ENCODE assay signal across 15 cellular contexts in the genomic region with DNA sequence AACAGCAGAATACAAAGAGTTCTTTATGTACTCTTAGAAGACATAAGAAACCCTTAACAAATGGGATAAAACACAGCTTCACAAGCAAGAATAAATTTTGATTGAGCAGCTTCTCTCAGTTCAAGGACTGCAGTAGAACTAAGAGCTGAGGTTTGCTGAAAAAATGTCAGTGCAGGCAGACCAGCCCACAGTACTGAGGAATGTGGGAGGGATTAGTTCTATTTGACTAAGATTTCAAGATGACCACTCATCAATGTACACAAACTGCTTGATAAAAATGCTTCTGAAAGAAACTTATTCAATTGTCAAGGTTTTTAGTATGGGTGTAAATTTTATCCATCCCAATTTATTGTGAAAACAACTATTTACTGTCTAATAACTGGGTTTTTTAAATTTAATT.
DNase-seq lines count a peak whose midpoint lies in the region; ATAC-seq, FAIRE-seq and TF ChIP-seq lines count a peak whose summit lies in the region.
"Had no signal": no experiment of that assay in that cellular context is flagged by ENCODE, and none has a peak within 500 bp of the region (broad histone marks: within the 10 kb centered on the region; RNA-seq: fewer than 3 reads in every experiment).

No MANE protein-coding gene starts in this region.

- H2AK9ac ChIP-seq in IMR-90 (replicated peaks; ENCODE audit: low read depth, low read length, poor library complexity), result no peak overlapping the region

- intact Hi-C loops in IMR-90 (cut with micrococcal nuclease) (no loop called here), A673 (cut with micrococcal nuclease; ENCODE audit: unreplicated experiment) (no loop called here)

- no peak overlapping the region for H2AK5ac ChIP-seq in IMR-90 (ENCODE audit: low read depth, low read length)

- H4K91ac ChIP-seq in IMR-90 (ENCODE audit: insufficient read depth, low read depth, low read length), result no peak overlapping the region

- no peak overlapping the region for H3K14ac ChIP-seq in IMR-90 (replicated peaks; ENCODE audit: low read depth, low read length)

- H3K9me3 ChIP-seq in IMR-90 (ENCODE audit: control insufficient read depth, insufficient read depth, low read length) (no peaks in the 10 kb centered on the region), mesodermal cell (ENCODE audit: control insufficient read depth, low read length) (no peaks in the 10 kb centered on the region), A673 (ENCODE audit: low read depth, low read length, poor library complexity, severe bottlenecking) (no peaks in the 10 kb centered on the region)

- in situ Hi-C loops in IMR-90 (cut with MboI; ENCODE audit: low sequenced_read_pairs), result no loop called here

- no peak overlapping the region for H3K4me2 ChIP-seq in IMR-90 (ENCODE audit: low read depth, low read length)

- H3K9me1 ChIP-seq in IMR-90 (ENCODE audit: insufficient read depth, low read length), result no peaks in the 10 kb centered on the region

- BruUV-seq in IMR-90 (replicated peaks; lab: Mats Ljungman, UMichigan) (no TSS peak), A673 (replicated peaks; lab: Mats Ljungman, UMichigan) (no TSS peak)

- H2BK120ac ChIP-seq in IMR-90 (ENCODE audit: low read depth, low read length), result no peak overlapping the region

- no peaks in the 10 kb centered on the region for H4K20me1 ChIP-seq in IMR-90 (ENCODE audit: insufficient read depth, low read length)

- no peak overlapping the region for H4K8ac ChIP-seq in IMR-90 (ENCODE audit: low read depth in 2 of 2, low read length in 2 of 2)

- no peak for TF ChIP-seq CTCF in AG10803 (conservative IDR thresholded peaks at IDR 0.05; ENCODE audit: low read length)
- TF ChIP-seq CTCF in IMR-90 (conservative IDR thresholded peaks at IDR 0.05; ENCODE audit: low read depth, low read length), result no peak
- TF ChIP-seq CTCF in bronchial epithelial cell (IDR thresholded peaks at IDR 0.05; ENCODE audit: insufficient read depth, low read length, severe bottlenecking), result no peak
- no peak for TF ChIP-seq CTCF in A673 (conservative IDR thresholded peaks at IDR 0.05; ENCODE audit: low read depth, low read length)

- DNase-seq in AG10803 (ENCODE audit: low read depth), result peak; percentile 26
- peak; percentile 36 for DNase-seq in IMR-90
- peak; percentile 30 for DNase-seq in bronchial epithelial cell (ENCODE audit: low read depth)
- no peak for DNase-seq in A673 (ENCODE audit: low spot score)
- DNase-seq in NCI-H526 (lab: John Stamatoyannopoulos, UW), result no peak
- DNase-seq: activated CD4-positive, alpha-beta memory T cell treated with anti-CD3 and anti-CD28 coated beads for 36 hours; C1 segment of cervical spinal cord; foreskin keratinocyte; NCI-H2107 had no signal

- H3K27ac ChIP-seq in IMR-90 (ENCODE audit: insufficient read depth, low read length) (no peak overlapping the region), mesodermal cell (ENCODE audit: low read depth, low read length, severe bottlenecking) (peak overlapping the region; percentile 5), A673 (ENCODE audit: low read depth, low read length, poor library complexity, severe bottlenecking) (no peak overlapping the region)
- H3K27ac ChIP-seq: foreskin keratinocyte, SK-N-MC had no signal

- H3K4me1 ChIP-seq in IMR-90 (ENCODE audit: control insufficient read depth, insufficient read depth, low read length) (no peaks in the 10 kb centered on the region), mesodermal cell (ENCODE audit: control insufficient read depth, insufficient read depth, low read length, poor library complexity, severe bottlenecking) (peaks cover 8% of the 10 kb centered on the region), A673 (ENCODE audit: insufficient read depth, low read length, poor library complexity, severe bottlenecking) (no peaks in the 10 kb centered on the region)
- H3K4me1 ChIP-seq: foreskin keratinocyte had no signal

- H2AFZ ChIP-seq in IMR-90 (replicated peaks; ENCODE audit: low read length, poor library complexity), result no peak overlapping the region

- no peak overlapping the region for H2BK5ac ChIP-seq in IMR-90 (ENCODE audit: low read depth, low read length, poor library complexity, severe bottlenecking)

- dilution Hi-C loops in IMR-90 (cut with HindIII; ENCODE audit: low sequenced_read_pairs, unreplicated experiment), result no loop called here

- H4K5ac ChIP-seq in IMR-90 (ENCODE audit: low read depth, low read length), result no peak overlapping the region

- H3K27me3 ChIP-seq in IMR-90 (ENCODE audit: control insufficient read depth, insufficient read depth, low read length) (no peaks in the 10 kb centered on the region), bronchial epithelial cell (ENCODE audit: control insufficient read depth, insufficient read depth, low read length) (no peaks in the 10 kb centered on the region), A673 (replicated peaks; ENCODE audit: insufficient read depth, low read depth, low read length, poor library complexity) (no peaks in the 10 kb centered on the region)
- H3K27me3 ChIP-seq: foreskin keratinocyte had no signal

- ATAC-seq in IMR-90 (ENCODE audit: low read depth) (peak; percentile 92), GM18502 (IDR thresholded peaks at IDR 0.05; ENCODE audit: poor library complexity, unreplicated experiment) (no peak), GM21528 (IDR thresholded peaks at IDR 0.05; ENCODE audit: low FRiP score, unreplicated experiment) (no peak)
- ATAC-seq: activated T-helper 17 cell treated with anti-CD3 and anti-CD28 coated beads, Interleukin-2, amount 50 U/mL, for 72 hours; foreskin keratinocyte had no signal

- no peak for FAIRE-seq in bronchial epithelial cell (lab: Jason Lieb, UNC)
- FAIRE-seq: GM12891 had no signal

- H3K9ac ChIP-seq in IMR-90 (ENCODE audit: low read depth, low read length), result no peak overlapping the region

- H3K4me3 ChIP-seq in AG10803 (ENCODE audit: low read length) (no peak overlapping the region), IMR-90 (ENCODE audit: insufficient read depth, low read depth, low read length) (no peak overlapping the region), bronchial epithelial cell (ENCODE audit: low read depth, low read length) (no peak overlapping the region), mesodermal cell (ENCODE audit: extremely low read depth, insufficient read depth, low read length, poor library complexity, severe bottlenecking) (no peak overlapping the region), A673 (ENCODE audit: low read depth, low read length, poor library complexity, severe bottlenecking) (no peak overlapping the region)
- H3K4me3 ChIP-seq: SK-N-MC had no signal

- no peak for TF ChIP-seq RAD21 in IMR-90 (IDR thresholded peaks at IDR 0.05; ENCODE audit: low read length)

- CTCF ChIA-PET in IMR-90 (lab: Yijun Ruan, JAX) (no interaction called here), A673 (lab: Charles Lee) (no interaction called here)

- H3K4ac ChIP-seq in IMR-90 (ENCODE audit: low read depth, low read length), result no peak overlapping the region

- no peak overlapping the region for H2BK15ac ChIP-seq in IMR-90 (ENCODE audit: low read depth, low read length)

- H3K36me3 ChIP-seq in IMR-90 (ENCODE audit: control insufficient read depth, insufficient read depth, low read length) (no peaks in the 10 kb centered on the region), bronchial epithelial cell (ENCODE audit: control insufficient read depth, insufficient read depth, low read length) (no peaks in the 10 kb centered on the region), mesodermal cell (ENCODE audit: control insufficient read depth, insufficient read depth, low read length) (no peaks in the 10 kb centered on the region), A673 (ENCODE audit: insufficient read depth, low read length, poor library complexity, severe bottlenecking) (no peaks in the 10 kb centered on the region)

- TF ChIP-seq POLR2A in IMR-90 (IDR thresholded peaks at IDR 0.05; ENCODE audit: low read depth, low read length), result no peak

- H3K56ac ChIP-seq in IMR-90 (ENCODE audit: extremely low read depth, insufficient read depth, low read length), result no peak overlapping the region

- H3K23ac ChIP-seq in IMR-90 (ENCODE audit: low read depth, low read length), result no peak overlapping the region

- no peak overlapping the region for H2BK20ac ChIP-seq in IMR-90 (ENCODE audit: low read depth, low read length)

- POLR2A ChIA-PET in IMR-90 (lab: Charles Lee; ENCODE audit: unreplicated experiment) (no interaction called here), A673 (lab: Charles Lee; ENCODE audit: low non-redundant PET) (no interaction called here)

- no peaks in the 10 kb centered on the region for H3K79me1 ChIP-seq in IMR-90 (ENCODE audit: low read depth in 1 of 2, low read length in 2 of 2)

- no peak overlapping the region for H3K18ac ChIP-seq in IMR-90 (ENCODE audit: low read depth, low read length)

TF ChIP-seq in IMR-90, 13 proteins besides CTCF, POLR2A, EP300 and RAD21:
- TF ChIP-seq, protein P1, sequence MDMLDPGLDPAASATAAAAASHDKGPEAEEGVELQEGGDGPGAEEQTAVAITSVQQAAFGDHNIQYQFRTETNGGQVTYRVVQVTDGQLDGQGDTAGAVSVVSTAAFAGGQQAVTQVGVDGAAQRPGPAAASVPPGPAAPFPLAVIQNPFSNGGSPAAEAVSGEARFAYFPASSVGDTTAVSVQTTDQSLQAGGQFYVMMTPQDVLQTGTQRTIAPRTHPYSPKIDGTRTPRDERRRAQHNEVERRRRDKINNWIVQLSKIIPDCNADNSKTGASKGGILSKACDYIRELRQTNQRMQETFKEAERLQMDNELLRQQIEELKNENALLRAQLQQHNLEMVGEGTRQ (IDR thresholded peaks at IDR 0.05; ENCODE audit: low read depth, low read length), result no peak
- no peak for TF ChIP-seq MAZ (IDR thresholded peaks at IDR 0.05; ENCODE audit: borderline replicate concordance, low read depth, low read length)
- TF ChIP-seq, protein P2, sequence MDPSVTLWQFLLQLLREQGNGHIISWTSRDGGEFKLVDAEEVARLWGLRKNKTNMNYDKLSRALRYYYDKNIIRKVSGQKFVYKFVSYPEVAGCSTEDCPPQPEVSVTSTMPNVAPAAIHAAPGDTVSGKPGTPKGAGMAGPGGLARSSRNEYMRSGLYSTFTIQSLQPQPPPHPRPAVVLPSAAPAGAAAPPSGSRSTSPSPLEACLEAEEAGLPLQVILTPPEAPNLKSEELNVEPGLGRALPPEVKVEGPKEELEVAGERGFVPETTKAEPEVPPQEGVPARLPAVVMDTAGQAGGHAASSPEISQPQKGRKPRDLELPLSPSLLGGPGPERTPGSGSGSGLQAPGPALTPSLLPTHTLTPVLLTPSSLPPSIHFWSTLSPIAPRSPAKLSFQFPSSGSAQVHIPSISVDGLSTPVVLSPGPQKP (IDR thresholded peaks at IDR 0.05; ENCODE audit: borderline replicate concordance, low read depth, low read length), result no peak
- no peak for TF ChIP-seq SMC3 (IDR thresholded peaks at IDR 0.05; ENCODE audit: low read depth, low read length)
- TF ChIP-seq NFE2L2 (IDR thresholded peaks at IDR 0.05; ENCODE audit: low read depth, low read length), result no peak
- no peak for TF ChIP-seq CHD1 (IDR thresholded peaks at IDR 0.05; ENCODE audit: low read depth, low read length)
- no peak for TF ChIP-seq CEBPB (IDR thresholded peaks at IDR 0.05; ENCODE audit: low read depth, low read length)
- no peak for TF ChIP-seq MXI1 (IDR thresholded peaks at IDR 0.05; ENCODE audit: borderline replicate concordance, low read depth, low read length)

Comparison
In these comparisons a context has a peak if more than half of its experiments do, and no peak if none do; other contexts are left out.
1. DNase-seq: peak in AG10803 (single experiment), IMR-90 (single experiment) and bronchial epithelial cell (single experiment); none in A673 (single experiment) and NCI-H526 (0 of 2).